Comparison of ENCODE assay signal across 22 cellular contexts in genomic region chr5:16644301-16644889, GRCh38.
"Had no signal": no experiment of that assay in that cellular context is flagged by ENCODE, and none has a peak within 500 bp of the region (broad histone marks: within the 10 kb centered on the region; RNA-seq: fewer than 3 reads in every experiment).

No MANE protein-coding gene starts in this region.

- H3K27me3 ChIP-seq: colonic mucosa, dorsolateral prefrontal cortex, esophagus muscularis mucosa, gastrocnemius medialis, left lung, neutrophil, pancreas, right atrium auricular region, testis, uterus had no signal

- H3K36me3 Mint-ChIP-seq: natural killer cell; stimulated activated effector memory CD8-positive, alpha-beta T cell treated with anti-CD3 and anti-CD28 coated beads, Interleukin-12 subunit alpha, Interleukin-12 subunit beta, amount 100 ng/mL, for 72 hours had no signal

- ATAC-seq: effector memory CD8-positive, alpha-beta T cell; gastrocnemius medialis; left lung; natural killer cell; pancreas; psoas muscle; stimulated activated effector memory CD8-positive, alpha-beta T cell treated with anti-CD3 and anti-CD28 coated beads, Interleukin-12 subunit alpha, Interleukin-12 subunit beta, amount 100 ng/mL, for 72 hours; T-helper 17 cell had no signal

- H3K4me3 Mint-ChIP-seq: effector memory CD8-positive, alpha-beta T cell; natural killer cell; stimulated activated effector memory CD8-positive, alpha-beta T cell treated with anti-CD3 and anti-CD28 coated beads, Interleukin-12 subunit alpha, Interleukin-12 subunit beta, amount 100 ng/mL, for 72 hours; T-helper 17 cell had no signal

- DNase-seq: activated CD4-positive, CD25-positive, alpha-beta regulatory T cell; activated gamma-delta T cell treated with Interleukin-2 at 50 U/mL for 16 hours; colonic mucosa; dorsolateral prefrontal cortex; effector memory CD8-positive, alpha-beta T cell; gastrocnemius medialis; hippocampal formation; kidney glomerular epithelial cell; left lung; natural killer cell; pancreas; psoas muscle; stimulated activated CD4-positive, alpha-beta T cell treated with anti-CD3 and anti-CD28 coated beads, Interleukin-2, amount 100 ng/mL, for 24 hours; T-helper 17 cell; testis; trophoblast cell; uterus had no signal

- H3K27me3 Mint-ChIP-seq: T-helper 17 cell had no signal

- H3K27ac ChIP-seq: colonic mucosa, dorsolateral prefrontal cortex, esophagus muscularis mucosa, gastrocnemius medialis, left lung, neutrophil, pancreas, psoas muscle, right atrium auricular region, testis, uterus had no signal

- H3K36me3 ChIP-seq: colonic mucosa, esophagus muscularis mucosa, gastrocnemius medialis, left lung, neutrophil, pancreas, right atrium auricular region, uterus had no signal

- H3K4me3 ChIP-seq: colonic mucosa, dorsolateral prefrontal cortex, esophagus muscularis mucosa, gastrocnemius medialis, left lung, lung, pancreas, psoas muscle, right atrium auricular region, testis, uterus had no signal

- H3K27ac Mint-ChIP-seq: effector memory CD8-positive, alpha-beta T cell; natural killer cell; stimulated activated effector memory CD8-positive, alpha-beta T cell treated with anti-CD3 and anti-CD28 coated beads, Interleukin-12 subunit alpha, Interleukin-12 subunit beta, amount 100 ng/mL, for 72 hours; T-helper 17 cell had no signal

- H3K4me1 Mint-ChIP-seq: natural killer cell; stimulated activated effector memory CD8-positive, alpha-beta T cell treated with anti-CD3 and anti-CD28 coated beads, Interleukin-12 subunit alpha, Interleukin-12 subunit beta, amount 100 ng/mL, for 72 hours had no signal
